In genomic region chr3:9405756-9406155, GRCh38 we compare ENCODE assay signal across 15 cellular contexts. TPM values are rescaled to one million over a fixed set of nuclear protein-coding genes. Genes with fewer than 3 reads are reported as not detected.
DNase-seq lines count a peak whose midpoint lies in the region; ATAC-seq and TF ChIP-seq lines count a peak whose summit lies in the region.
"Had no signal": no experiment of that assay in that cellular context is flagged by ENCODE, and none has a peak within 500 bp of the region (broad histone marks: within the 10 kb centered on the region; RNA-seq: fewer than 3 reads in every experiment).

No MANE protein-coding gene starts in this region.

- no peak overlapping the region for H3K4me3 ChIP-seq in CD4-positive, alpha-beta memory T cell (ENCODE audit: low read length in 2 of 2)
- peak overlapping the region; percentile 81 for H3K4me3 ChIP-seq in Loucy (ENCODE audit: low read length, poor library complexity, severe bottlenecking)
- H3K4me3 ChIP-seq in neural cell (ENCODE audit: low read length) = peak overlapping the region; percentile 86
- H3K4me3 ChIP-seq: lung, ovary, tibial nerve had no signal

- peaks cover 60 to 93% (median 77%) of the 10 kb centered on the region in 4 donors for H3K4me1 Mint-ChIP-seq in CD4-positive, alpha-beta memory T cell
- peaks cover 57% of the 10 kb centered on the region for H3K4me1 Mint-ChIP-seq in endothelial cell (ENCODE audit: unreplicated experiment)

- H3K27me3 Mint-ChIP-seq in CD4-positive, alpha-beta memory T cell = no peaks in the 10 kb centered on the region
- peaks cover 3% of the 10 kb centered on the region for H3K27me3 Mint-ChIP-seq in endothelial cell (ENCODE audit: unreplicated experiment)

- H3K9ac ChIP-seq in Loucy (ENCODE audit: low read depth, low read length, poor library complexity, severe bottlenecking) (no peak overlapping the region), neural cell (ENCODE audit: low read length) (no peak overlapping the region)
- H3K9ac ChIP-seq: SK-N-SH had no signal

- TF ChIP-seq CTCF in Loucy (conservative IDR thresholded peaks at IDR 0.05; ENCODE audit: low read length) = no peak
- no peak for TF ChIP-seq CTCF in endothelial cell (IDR thresholded peaks at IDR 0.05; ENCODE audit: unreplicated experiment)
- no peak for TF ChIP-seq CTCF in neural cell (IDR thresholded peaks at IDR 0.05; ENCODE audit: poor library complexity, severe bottlenecking)

- no peaks in the 10 kb centered on the region for H3F3A ChIP-seq in Loucy (ENCODE audit: low read depth)
- peaks cover 12% of the 10 kb centered on the region for H3F3A ChIP-seq in neural cell (ENCODE audit: insufficient read depth, low read length, poor library complexity, severe bottlenecking)

- H2AFZ ChIP-seq in Loucy (ENCODE audit: low read length) (no peak overlapping the region), neural cell (ENCODE audit: low read depth, low read length) (no peak overlapping the region)

- no peaks in the 10 kb centered on the region for H3K36me3 ChIP-seq in CD4-positive, alpha-beta memory T cell (ENCODE audit: insufficient read depth, low read length)
- H3K36me3 ChIP-seq in Loucy (ENCODE audit: insufficient read depth, low read length) (no peaks in the 10 kb centered on the region), neural cell (ENCODE audit: insufficient read depth, low read length) (no peaks in the 10 kb centered on the region)
- H3K36me3 ChIP-seq: BE2C, ovary, tibial nerve had no signal

- H3K27ac ChIP-seq in CD4-positive, alpha-beta memory T cell (ENCODE audit: low read depth, low read length) = no peak overlapping the region
- peak overlapping the region; percentile 91 for H3K27ac ChIP-seq in neural cell (ENCODE audit: low read length)
- H3K27ac ChIP-seq: ovary had no signal

- CTCF ChIA-PET in CD4-positive, alpha-beta memory T cell (lab: Charles Lee; ENCODE audit: partially characterized antibody) = interaction anchor here (1.6 to 1.8 kb wide), 3 partner anchors 11 to 53 kb away, joined by 6 to 7 read pairs (median 6); no protein-coding TSS in a partner anchor

- no peak for DNase-seq in CD4-positive, alpha-beta memory T cell
- DNase-seq in endothelial cell (ENCODE audit: low spot score) (no peak), SW 1271 (lab: John Stamatoyannopoulos, UW) (no peak)
- DNase-seq: BE2C; NCI-H1092; ovary; SK-N-SH; stimulated activated CD4-positive, alpha-beta T cell treated with anti-CD3 and anti-CD28 coated beads, Interleukin-15, amount 100 ng/mL, for 24 hours had no signal

- no peaks in the 10 kb centered on the region for H3K9me2 ChIP-seq in Loucy (replicated peaks; ENCODE audit: low read depth, low read length)
- H3K9me2 ChIP-seq in neural cell (ENCODE audit: insufficient read depth, low read length) = no peaks in the 10 kb centered on the region
- H3K9me2 ChIP-seq: SK-N-SH had no signal

- H3K27me3 ChIP-seq in CD4-positive, alpha-beta memory T cell (ENCODE audit: insufficient read depth, low read length) = no peaks in the 10 kb centered on the region
- H3K27me3 ChIP-seq in Loucy (ENCODE audit: insufficient read depth, low read length, poor library complexity, severe bottlenecking) (no peaks in the 10 kb centered on the region), neural cell (ENCODE audit: insufficient read depth, low read depth, low read length) (no peaks in the 10 kb centered on the region)
- H3K27me3 ChIP-seq: BE2C, ovary, tibial nerve had no signal

- H3K27ac Mint-ChIP-seq in CD4-positive, alpha-beta memory T cell = peak overlapping the region in 4 of 7 donors; percentile 3 to 84 (median 14)
- H3K27ac Mint-ChIP-seq in endothelial cell (ENCODE audit: unreplicated experiment) = peak overlapping the region; percentile 82

- H3K9me3 Mint-ChIP-seq in CD4-positive, alpha-beta memory T cell = no peaks in the 10 kb centered on the region
- H3K9me3 Mint-ChIP-seq in endothelial cell (ENCODE audit: unreplicated experiment) = no peaks in the 10 kb centered on the region

- H3K9me3 ChIP-seq in CD4-positive, alpha-beta memory T cell (ENCODE audit: control insufficient read depth in 1 of 2, low read length in 2 of 2) = no peaks in the 10 kb centered on the region
- no peaks in the 10 kb centered on the region for H3K9me3 ChIP-seq in Loucy (ENCODE audit: insufficient read depth, low read depth, low read length)
- H3K9me3 ChIP-seq in neural cell (ENCODE audit: low read length) = peaks cover 7% of the 10 kb centered on the region
- H3K9me3 ChIP-seq: BE2C, ovary, SK-N-SH, tibial nerve had no signal

- H3K36me3 Mint-ChIP-seq in CD4-positive, alpha-beta memory T cell = peaks cover 0 to 11% of the 10 kb centered on the region in 2 donors
- H3K36me3 Mint-ChIP-seq in endothelial cell (ENCODE audit: low read depth, unreplicated experiment) = peaks cover 7% of the 10 kb centered on the region

- no peak for TF ChIP-seq EP300 in neural cell (conservative IDR thresholded peaks at IDR 0.05; ENCODE audit: poor library complexity, severe bottlenecking)

- ATAC-seq in GM18520 (IDR thresholded peaks at IDR 0.05; ENCODE audit: unreplicated experiment) (no peak), GM21390 (IDR thresholded peaks at IDR 0.05; ENCODE audit: unreplicated experiment) (no peak), HG03025 (IDR thresholded peaks at IDR 0.05; ENCODE audit: low FRiP score, unreplicated experiment) (no peak)

- H3K79me2 ChIP-seq in Loucy (ENCODE audit: insufficient read depth, low read length) (peaks cover 100% of the 10 kb centered on the region), neural cell (replicated peaks; ENCODE audit: insufficient read depth, low read length) (peaks cover 100% of the 10 kb centered on the region)

- peaks cover 94% of the 10 kb centered on the region for H3K4me1 ChIP-seq in CD4-positive, alpha-beta memory T cell (ENCODE audit: insufficient read depth, low read length)
- peaks cover 64% of the 10 kb centered on the region for H3K4me1 ChIP-seq in Loucy (ENCODE audit: insufficient read depth, low read length, poor library complexity, severe bottlenecking)

- H3K4me2 ChIP-seq in Loucy (ENCODE audit: low read depth, low read length, poor library complexity, severe bottlenecking) = peak overlapping the region; percentile 96
- H3K4me2 ChIP-seq in neural cell (ENCODE audit: low read length) = peak overlapping the region; percentile 94
- H3K4me2 ChIP-seq: SK-N-SH had no signal

- peak overlapping the region in 4 of 8 donors; percentile 13 to 59 (median 42) for H3K4me3 Mint-ChIP-seq in CD4-positive, alpha-beta memory T cell
- peak overlapping the region; percentile 39 for H3K4me3 Mint-ChIP-seq in endothelial cell (ENCODE audit: unreplicated experiment)

- POLR2A ChIA-PET in CD4-positive, alpha-beta memory T cell (lab: Charles Lee; ENCODE audit: partially characterized antibody) = interaction anchor here (1.9 kb wide), 1 partner anchor 10 kb away, joined by 17 read pairs; no protein-coding TSS in a partner anchor

- no peak for TF ChIP-seq RAD21 in neural cell (conservative IDR thresholded peaks at IDR 0.05)

- intact Hi-C loops in CD4-positive, alpha-beta memory T cell (cut with micrococcal nuclease) = loop anchor here (2.0 kb wide), 1 partner anchor 15 kb away; no protein-coding TSS in a partner anchor

- H4K20me1 ChIP-seq in Loucy (ENCODE audit: insufficient read depth, low read length, poor library complexity, severe bottlenecking) (peaks cover 100% of the 10 kb centered on the region), neural cell (ENCODE audit: insufficient read depth) (no peaks in the 10 kb centered on the region)

TF ChIP-seq in neural cell, 6 proteins besides CTCF, POLR2A, EP300 and RAD21:
- TF ChIP-seq MXI1 (conservative IDR thresholded peaks at IDR 0.05; ENCODE audit: poor library complexity, severe bottlenecking) (no peak), SMC3 (conservative IDR thresholded peaks at IDR 0.05; ENCODE audit: poor library complexity) (no peak), TAF1 (IDR thresholded peaks at IDR 0.05; ENCODE audit: low read depth) (no peak), POLR2AphosphoS5 (IDR thresholded peaks at IDR 0.05) (no peak), EZH2 (IDR thresholded peaks at IDR 0.05; ENCODE audit: borderline replicate concordance, insufficient read depth, low read length, poor library complexity, severe bottlenecking) (no peak)
- TF ChIP-seq, protein P1, sequence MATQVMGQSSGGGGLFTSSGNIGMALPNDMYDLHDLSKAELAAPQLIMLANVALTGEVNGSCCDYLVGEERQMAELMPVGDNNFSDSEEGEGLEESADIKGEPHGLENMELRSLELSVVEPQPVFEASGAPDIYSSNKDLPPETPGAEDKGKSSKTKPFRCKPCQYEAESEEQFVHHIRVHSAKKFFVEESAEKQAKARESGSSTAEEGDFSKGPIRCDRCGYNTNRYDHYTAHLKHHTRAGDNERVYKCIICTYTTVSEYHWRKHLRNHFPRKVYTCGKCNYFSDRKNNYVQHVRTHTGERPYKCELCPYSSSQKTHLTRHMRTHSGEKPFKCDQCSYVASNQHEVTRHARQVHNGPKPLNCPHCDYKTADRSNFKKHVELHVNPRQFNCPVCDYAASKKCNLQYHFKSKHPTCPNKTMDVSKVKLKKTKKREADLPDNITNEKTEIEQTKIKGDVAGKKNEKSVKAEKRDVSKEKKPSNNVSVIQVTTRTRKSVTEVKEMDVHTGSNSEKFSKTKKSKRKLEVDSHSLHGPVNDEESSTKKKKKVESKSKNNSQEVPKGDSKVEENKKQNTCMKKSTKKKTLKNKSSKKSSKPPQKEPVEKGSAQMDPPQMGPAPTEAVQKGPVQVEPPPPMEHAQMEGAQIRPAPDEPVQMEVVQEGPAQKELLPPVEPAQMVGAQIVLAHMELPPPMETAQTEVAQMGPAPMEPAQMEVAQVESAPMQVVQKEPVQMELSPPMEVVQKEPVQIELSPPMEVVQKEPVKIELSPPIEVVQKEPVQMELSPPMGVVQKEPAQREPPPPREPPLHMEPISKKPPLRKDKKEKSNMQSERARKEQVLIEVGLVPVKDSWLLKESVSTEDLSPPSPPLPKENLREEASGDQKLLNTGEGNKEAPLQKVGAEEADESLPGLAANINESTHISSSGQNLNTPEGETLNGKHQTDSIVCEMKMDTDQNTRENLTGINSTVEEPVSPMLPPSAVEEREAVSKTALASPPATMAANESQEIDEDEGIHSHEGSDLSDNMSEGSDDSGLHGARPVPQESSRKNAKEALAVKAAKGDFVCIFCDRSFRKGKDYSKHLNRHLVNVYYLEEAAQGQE (IDR thresholded peaks at IDR 0.05; ENCODE audit: borderline replicate concordance) = no peak

RNA-seq across cellular contexts. Expression of gene SETD5, which starts 8.3 kb away (rescaled TPM):
- total RNA-seq in CD4-positive, alpha-beta memory T cell = 100 to 1,000 TPM; 142 TPM
- 10 to 100 TPM in 1 of 2 donors, 1 to 10 TPM in 1; 8.4 to 51.4 TPM for polyA plus RNA-seq in CD4-positive, alpha-beta memory T cell
- total RNA-seq in endothelial cell (ENCODE audit: unreplicated experiment) = 246 TPM
- polyA plus RNA-seq in neural cell = 33.6 and 38.0 TPM in 2 replicates
- polyA minus RNA-seq in neural cell = 69.1 and 122 TPM in 2 replicates

RNA-seq across cellular contexts. Expression of gene THUMPD3, which starts 42.9 kb away (rescaled TPM):
- total RNA-seq in CD4-positive, alpha-beta memory T cell = 10 to 100 TPM; 36.9 to 39.2 TPM
- polyA plus RNA-seq in CD4-positive, alpha-beta memory T cell = 10 to 100 TPM; 10.8 to 29.3 TPM
- total RNA-seq in endothelial cell (ENCODE audit: unreplicated experiment) = 27.4 TPM
- 32.6 and 35.0 TPM in 2 replicates for polyA plus RNA-seq in neural cell
- polyA minus RNA-seq in neural cell = 56.0 and 65.2 TPM in 2 replicates

Comparison
In these comparisons a context has a peak if more than half of its experiments do, and no peak if none do; other contexts are left out.
1. H3K4me3 ChIP-seq: peak in Loucy (single experiment) and neural cell (single experiment); none in CD4-positive, alpha-beta memory T cell (0 of 2).